12 cellular contexts compared by ENCODE assay signal in the genomic region with DNA sequence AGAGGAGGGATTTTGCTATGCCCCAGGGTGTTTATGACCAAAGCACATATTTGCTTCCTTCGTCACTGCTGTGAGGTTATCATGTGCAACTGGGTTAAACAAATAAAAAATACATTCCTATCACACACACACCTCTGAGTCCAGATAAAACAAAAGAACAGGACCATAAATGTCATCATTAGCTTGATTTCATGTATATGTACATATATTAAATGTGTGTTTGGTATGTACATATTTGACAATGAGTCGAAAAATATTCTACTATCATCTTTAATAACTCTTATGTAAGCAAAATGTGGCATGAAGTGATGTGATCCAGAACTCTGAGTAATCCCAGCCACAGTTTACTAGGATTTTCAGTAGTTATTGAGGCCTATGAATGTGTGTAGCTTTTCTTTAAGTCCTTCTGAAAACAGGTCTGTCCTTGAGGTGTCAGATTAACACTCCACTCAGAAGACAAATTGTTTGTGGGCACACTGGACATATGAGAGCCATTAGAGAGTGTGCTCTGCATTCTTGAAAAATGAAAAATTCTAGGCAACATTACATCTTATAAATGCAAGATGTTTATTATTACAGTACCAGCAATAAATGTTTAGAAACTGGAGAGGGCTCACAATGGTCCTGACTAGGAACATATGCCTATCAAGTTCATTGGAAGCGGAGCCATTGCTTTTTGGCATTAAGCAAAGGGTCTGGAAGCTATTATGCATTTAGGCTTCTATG.
DNase-seq lines count a peak whose midpoint lies in the region; ATAC-seq, FAIRE-seq and TF ChIP-seq lines count a peak whose summit lies in the region.
"Had no signal": no experiment of that assay in that cellular context is flagged by ENCODE, and none has a peak within 500 bp of the region (broad histone marks: within the 10 kb centered on the region; RNA-seq: fewer than 3 reads in every experiment).

No MANE protein-coding gene starts in this region.

- no peaks in the 10 kb centered on the region; the same call in 2 of the 3 replicates for H3K9me3 ChIP-seq in A549

- H3K4me2 ChIP-seq in A549, result peak overlapping the region; percentile 57

- no peak for TF ChIP-seq CTCF in A549 (IDR thresholded peaks at IDR 0.05)

- H3K27me3 Mint-ChIP-seq in activated naive CD8-positive, alpha-beta T cell treated with anti-CD3 and anti-CD28 coated beads for 36 hours, result no peaks in the 10 kb centered on the region

- H3K4me1 ChIP-seq in A549, result peaks cover 59% of the 10 kb centered on the region

- in situ Hi-C loops in KBM-7 (cut with MboI; ENCODE audit: low pct_unique_long_range_greater_than_20kb, low sequenced_read_pairs), result no loop called here

- H3K4me3 Mint-ChIP-seq in activated naive CD8-positive, alpha-beta T cell treated with anti-CD3 and anti-CD28 coated beads for 36 hours, result no peak overlapping the region

- H3K27ac ChIP-seq in A549, result peak overlapping the region; percentile 71 to 88

- no peaks in the 10 kb centered on the region for H3K4me1 Mint-ChIP-seq in activated naive CD8-positive, alpha-beta T cell treated with anti-CD3 and anti-CD28 coated beads for 36 hours

- peak; percentile 27 to 95 for DNase-seq in A549 (ENCODE audit: low read depth in 1 of 2, low spot score in 1 of 2)
- DNase-seq in HPDE6-E6E7 (ENCODE audit: extremely low spot score), result peak; percentile 16
- DNase-seq in T1000 (lab: John Stamatoyannopoulos, UW), result peak; percentile 39
- DNase-seq in iris pigment epithelial cell (ENCODE audit: low read depth), result peak; percentile 87
- DNase-seq in KBM-7, result no peak
- DNase-seq in activated naive CD8-positive, alpha-beta T cell treated with anti-CD3 and anti-CD28 coated beads for 36 hours, result no peak
- DNase-seq: activated naive CD4-positive, alpha-beta T cell treated with anti-CD3 and anti-CD28 coated beads, Interleukin-2, amount 50 U/mL, for 16 hours; NCI-H82; stimulated activated CD4-positive, alpha-beta T cell treated with anti-CD3 and anti-CD28 coated beads, Interleukin-4, amount 100 ng/mL, for 1 hour had no signal

- WGBS in A549 (ENCODE audit: missing lambda C conversion rate), result 26% methylated on average over 3 of the region's 3 CpGs

- TF ChIP-seq POLR2A in A549 (IDR thresholded peaks at IDR 0.05; ENCODE audit: low read length), result no peak

- H3K36me3 Mint-ChIP-seq in activated naive CD8-positive, alpha-beta T cell treated with anti-CD3 and anti-CD28 coated beads for 36 hours, result no peaks in the 10 kb centered on the region

- CTCF ChIA-PET in A549 (lab: Yijun Ruan, JAX), result interaction anchor here (0.6 to 1.2 kb wide), 2 partner anchors 484 to 594 kb away, joined by 3 to 4 read pairs; no protein-coding TSS in a partner anchor

- POLR2A ChIA-PET in A549 (lab: Yijun Ruan, JAX), result interaction anchor here (0.5 kb wide), 1 partner anchor 172 kb away, joined by 3 read pairs; no protein-coding TSS in a partner anchor

- TF ChIP-seq EP300 in A549 (IDR thresholded peaks at IDR 0.05), result peak; percentile 89; a peak in 4 of 5 replicates

- FAIRE-seq in A549 (lab: Jason Lieb, UNC), result peak; percentile 90
- FAIRE-seq: GM12891 had no signal

- ATAC-seq in A549 (peak; percentile 90 to 92), HG02840 (IDR thresholded peaks at IDR 0.05; ENCODE audit: low FRiP score, unreplicated experiment) (no peak), HG02588 (IDR thresholded peaks at IDR 0.05; ENCODE audit: unreplicated experiment) (no peak)

- no peak overlapping the region for H3K27ac Mint-ChIP-seq in activated naive CD8-positive, alpha-beta T cell treated with anti-CD3 and anti-CD28 coated beads for 36 hours

- H3K4me3 ChIP-seq in A549, result no peak overlapping the region

- H3K9me3 Mint-ChIP-seq in activated naive CD8-positive, alpha-beta T cell treated with anti-CD3 and anti-CD28 coated beads for 36 hours, result no peaks in the 10 kb centered on the region

- peak in 1 of 2 experiments; percentile 54; a peak in 4 of 5 replicates for TF ChIP-seq RAD21 in A549 (conservative IDR thresholded peaks at IDR 0.05 in 1 of 2, IDR thresholded peaks at IDR 0.05 in 1 of 2)

TF ChIP-seq in A549, 52 proteins besides CTCF, POLR2A, EP300 and RAD21 (continues in another document):
- TF ChIP-seq PHF8 (IDR thresholded peaks at IDR 0.05; ENCODE audit: borderline replicate concordance, low read depth) (no peak), HOXB13 (CRISPR knock-in tag; IDR thresholded peaks at IDR 0.05; ENCODE audit: low read depth) (peak; percentile 66; the same call in 1 of the 2 replicates), MAZ (IDR thresholded peaks at IDR 0.05; ENCODE audit: borderline replicate concordance, low read depth, low read length) (no peak), HOXB5 (CRISPR knock-in tag; IDR thresholded peaks at IDR 0.05) (peak; percentile 52; the same call in 1 of the 2 replicates), JUN (IDR thresholded peaks at IDR 0.05) (peak; percentile 85 to 86; a peak in 4 of 5 replicates), ZFP36 (IDR thresholded peaks at IDR 0.05; ENCODE audit: borderline replicate concordance, partially characterized antibody) (peak; percentile 65), CBX8 (IDR thresholded peaks at IDR 0.05) (no peak), ESRRA (IDR thresholded peaks at IDR 0.05; ENCODE audit: borderline replicate concordance, low read length) (no peak), RFX5 (IDR thresholded peaks at IDR 0.05) (no peak), CHD4 (IDR thresholded peaks at IDR 0.05; ENCODE audit: borderline replicate concordance) (no peak), NPAS2 (CRISPR knock-in tag; IDR thresholded peaks at IDR 0.05; ENCODE audit: borderline replicate concordance) (no peak), MAFK (IDR thresholded peaks at IDR 0.05; ENCODE audit: partially characterized antibody) (peak; percentile 89), SREBF2 (IDR thresholded peaks at IDR 0.05) (no peak), GATA3 (IDR thresholded peaks at IDR 0.05; ENCODE audit: borderline replicate concordance) (peak; percentile 98), EHMT2 (IDR thresholded peaks at IDR 0.05; ENCODE audit: low read depth) (no peak), TFCP2L1 (CRISPR knock-in tag; IDR thresholded peaks at IDR 0.05) (no peak)
- TF ChIP-seq, protein P1, sequence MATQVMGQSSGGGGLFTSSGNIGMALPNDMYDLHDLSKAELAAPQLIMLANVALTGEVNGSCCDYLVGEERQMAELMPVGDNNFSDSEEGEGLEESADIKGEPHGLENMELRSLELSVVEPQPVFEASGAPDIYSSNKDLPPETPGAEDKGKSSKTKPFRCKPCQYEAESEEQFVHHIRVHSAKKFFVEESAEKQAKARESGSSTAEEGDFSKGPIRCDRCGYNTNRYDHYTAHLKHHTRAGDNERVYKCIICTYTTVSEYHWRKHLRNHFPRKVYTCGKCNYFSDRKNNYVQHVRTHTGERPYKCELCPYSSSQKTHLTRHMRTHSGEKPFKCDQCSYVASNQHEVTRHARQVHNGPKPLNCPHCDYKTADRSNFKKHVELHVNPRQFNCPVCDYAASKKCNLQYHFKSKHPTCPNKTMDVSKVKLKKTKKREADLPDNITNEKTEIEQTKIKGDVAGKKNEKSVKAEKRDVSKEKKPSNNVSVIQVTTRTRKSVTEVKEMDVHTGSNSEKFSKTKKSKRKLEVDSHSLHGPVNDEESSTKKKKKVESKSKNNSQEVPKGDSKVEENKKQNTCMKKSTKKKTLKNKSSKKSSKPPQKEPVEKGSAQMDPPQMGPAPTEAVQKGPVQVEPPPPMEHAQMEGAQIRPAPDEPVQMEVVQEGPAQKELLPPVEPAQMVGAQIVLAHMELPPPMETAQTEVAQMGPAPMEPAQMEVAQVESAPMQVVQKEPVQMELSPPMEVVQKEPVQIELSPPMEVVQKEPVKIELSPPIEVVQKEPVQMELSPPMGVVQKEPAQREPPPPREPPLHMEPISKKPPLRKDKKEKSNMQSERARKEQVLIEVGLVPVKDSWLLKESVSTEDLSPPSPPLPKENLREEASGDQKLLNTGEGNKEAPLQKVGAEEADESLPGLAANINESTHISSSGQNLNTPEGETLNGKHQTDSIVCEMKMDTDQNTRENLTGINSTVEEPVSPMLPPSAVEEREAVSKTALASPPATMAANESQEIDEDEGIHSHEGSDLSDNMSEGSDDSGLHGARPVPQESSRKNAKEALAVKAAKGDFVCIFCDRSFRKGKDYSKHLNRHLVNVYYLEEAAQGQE (IDR thresholded peaks at IDR 0.05), result no peak
- TF ChIP-seq, protein P2, sequence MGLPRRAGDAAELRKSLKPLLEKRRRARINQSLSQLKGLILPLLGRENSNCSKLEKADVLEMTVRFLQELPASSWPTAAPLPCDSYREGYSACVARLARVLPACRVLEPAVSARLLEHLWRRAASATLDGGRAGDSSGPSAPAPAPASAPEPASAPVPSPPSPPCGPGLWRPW (IDR thresholded peaks at IDR 0.05), result no peak
- TF ChIP-seq, protein P3, sequence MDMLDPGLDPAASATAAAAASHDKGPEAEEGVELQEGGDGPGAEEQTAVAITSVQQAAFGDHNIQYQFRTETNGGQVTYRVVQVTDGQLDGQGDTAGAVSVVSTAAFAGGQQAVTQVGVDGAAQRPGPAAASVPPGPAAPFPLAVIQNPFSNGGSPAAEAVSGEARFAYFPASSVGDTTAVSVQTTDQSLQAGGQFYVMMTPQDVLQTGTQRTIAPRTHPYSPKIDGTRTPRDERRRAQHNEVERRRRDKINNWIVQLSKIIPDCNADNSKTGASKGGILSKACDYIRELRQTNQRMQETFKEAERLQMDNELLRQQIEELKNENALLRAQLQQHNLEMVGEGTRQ (IDR thresholded peaks at IDR 0.05), result no peak
- TF ChIP-seq, protein P4, sequence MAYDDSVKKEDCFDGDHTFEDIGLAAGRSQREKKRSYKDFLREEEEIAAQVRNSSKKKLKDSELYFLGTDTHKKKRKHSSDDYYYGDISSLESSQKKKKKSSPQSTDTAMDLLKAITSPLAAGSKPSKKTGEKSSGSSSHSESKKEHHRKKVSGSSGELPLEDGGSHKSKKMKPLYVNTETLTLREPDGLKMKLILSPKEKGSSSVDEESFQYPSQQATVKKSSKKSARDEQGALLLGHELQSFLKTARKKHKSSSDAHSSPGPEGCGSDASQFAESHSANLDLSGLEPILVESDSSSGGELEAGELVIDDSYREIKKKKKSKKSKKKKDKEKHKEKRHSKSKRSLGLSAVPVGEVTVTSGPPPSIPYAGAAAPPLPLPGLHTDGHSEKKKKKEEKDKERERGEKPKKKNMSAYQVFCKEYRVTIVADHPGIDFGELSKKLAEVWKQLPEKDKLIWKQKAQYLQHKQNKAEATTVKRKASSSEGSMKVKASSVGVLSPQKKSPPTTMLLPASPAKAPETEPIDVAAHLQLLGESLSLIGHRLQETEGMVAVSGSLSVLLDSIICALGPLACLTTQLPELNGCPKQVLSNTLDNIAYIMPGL (CRISPR knock-in tag; IDR thresholded peaks at IDR 0.05; ENCODE audit: borderline replicate concordance), result no peak; the same call in 1 of the 2 replicates

Comparison
In these comparisons a context has a peak if more than half of its experiments do, and no peak if none do; other contexts are left out.
1. ATAC-seq: peak in A549 (2 of 2); none in HG02840 (single experiment) and HG02588 (single experiment).
2. DNase-seq: peak in A549 (2 of 2), HPDE6-E6E7 (single experiment), T1000 (single experiment) and iris pigment epithelial cell (single experiment); none in KBM-7 (single experiment) and activated naive CD8-positive, alpha-beta T cell treated with anti-CD3 and anti-CD28 coated beads for 36 hours (single experiment).